ENCODE assay signal across 11 cellular contexts in the genomic region with DNA sequence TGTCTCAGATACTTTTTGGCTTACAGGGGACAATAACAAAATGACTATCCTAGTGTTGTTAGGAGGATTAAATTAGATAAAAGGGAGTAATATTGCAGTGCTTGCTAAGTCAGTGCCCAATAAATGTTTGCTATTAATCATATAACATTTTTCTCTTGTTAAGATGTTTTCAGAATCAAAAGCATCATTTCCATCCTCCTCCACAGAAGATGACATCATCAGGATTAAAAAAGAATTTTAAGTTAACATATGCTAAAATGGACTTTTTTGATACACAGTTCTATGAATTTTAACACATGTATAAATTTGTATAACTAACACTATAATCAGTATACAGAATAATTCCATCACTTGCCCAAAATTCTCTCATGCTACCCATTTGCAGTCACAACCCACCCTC.
"Had no signal": no experiment of that assay in that cellular context is flagged by ENCODE, and none has a peak within 500 bp of the region (broad histone marks: within the 10 kb centered on the region; RNA-seq: fewer than 3 reads in every experiment).

No MANE protein-coding gene starts in this region.

- H3K4me2 ChIP-seq: GM23338 had no signal

- ATAC-seq: GM23338, HCT116 had no signal

- H3K36me3 ChIP-seq: HAP-1 had no signal

- H3K4me3 Mint-ChIP-seq: GM23338, H9, HFFc6 had no signal

- H3K9ac ChIP-seq: GM23248 had no signal

- H3K4me3 ChIP-seq: GM23248, GM23338, HAP-1 had no signal

- H3K4me1 ChIP-seq: HAP-1 had no signal

- H3K27ac ChIP-seq: GM23248 had no signal

- H2AFZ ChIP-seq: GM23248, GM23338 had no signal

- H3K9me3 ChIP-seq: HAP-1 had no signal

- FAIRE-seq: H1, H54 had no signal

- H3K27ac Mint-ChIP-seq: GM23338, H9, HFFc6 had no signal

- H3K9me3 Mint-ChIP-seq: GM23338 had no signal

- DNase-seq: GM23248, GOT3, H7, H9, HCEC 1CT, HFFc6 had no signal
